ENCODE assay signal across 20 cellular contexts in the genomic region with DNA sequence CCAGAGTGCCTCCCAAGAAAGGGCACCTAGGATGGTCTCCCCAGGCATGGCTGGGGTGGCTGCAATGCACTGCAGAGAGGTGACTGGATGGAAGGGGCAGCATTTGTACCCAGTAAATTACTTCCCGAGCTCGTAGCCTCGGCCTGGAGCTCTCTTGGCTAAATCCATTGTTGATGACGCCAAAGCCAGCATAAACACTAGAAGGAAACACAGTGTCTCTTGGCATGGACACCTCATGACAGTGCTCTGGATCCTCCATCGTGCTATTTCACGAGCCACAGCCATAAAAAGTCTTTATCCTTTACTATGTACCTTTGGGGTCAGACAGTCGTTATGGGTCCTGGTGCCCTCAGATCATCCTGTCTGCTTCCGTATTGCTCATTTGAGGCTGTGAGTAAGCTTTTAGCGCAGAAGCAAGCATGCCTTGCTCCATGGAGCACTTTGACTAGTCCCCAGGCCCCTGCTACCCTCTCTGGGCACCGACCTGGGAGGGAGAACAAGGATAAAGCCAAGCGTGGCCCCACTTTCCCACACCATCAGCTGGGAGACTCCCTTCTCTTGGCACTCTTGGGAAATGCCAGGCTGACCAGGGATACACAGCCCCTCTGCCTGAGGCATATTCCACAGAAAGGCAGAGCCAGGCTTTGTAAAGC. TPM values are rescaled to one million over a fixed set of nuclear protein-coding genes. Genes with fewer than 3 reads are reported as not detected.
A peak's percentile ranks its signal among the peaks of the same experiment; 100 is the strongest.
DNase-seq lines count a peak whose midpoint lies in the region; ATAC-seq and TF ChIP-seq lines count a peak whose summit lies in the region.
"Had no signal": no experiment of that assay in that cellular context is flagged by ENCODE, and none has a peak within 500 bp of the region (broad histone marks: within the 10 kb centered on the region; RNA-seq: fewer than 3 reads in every experiment).

No MANE protein-coding gene starts in this region.

- peaks cover 54% of the 10 kb centered on the region for H3K4me1 Mint-ChIP-seq in neural progenitor cell

- 72 to 91% (median 87%) methylated on average over 11 of the region's 11 CpGs for WGBS in heart left ventricle, 4 donors

- peak overlapping the region; percentile 33 for H3K4me2 ChIP-seq in neural progenitor cell

- no peak overlapping the region for H3K9ac ChIP-seq in neural progenitor cell

- no peaks in the 10 kb centered on the region for H3K79me2 ChIP-seq in neural progenitor cell (ENCODE audit: low read depth)

- peaks cover 6% of the 10 kb centered on the region for H3F3A ChIP-seq in neural progenitor cell (ENCODE audit: low read depth)

- intact Hi-C loops in ascending aorta (cut with DNase I): loop anchor here (5.0 kb wide), 2 partner anchors 92 to 173 kb away; no protein-coding TSS in a partner anchor
- intact Hi-C loops in heart left ventricle (cut with DNase I): loop anchor here in 1 of 10 donors (10.0 kb wide), 1 partner anchor 220 kb away; no protein-coding TSS in a partner anchor
- intact Hi-C loops in tibial artery (cut with DNase I; ENCODE audit: low total_unique reads): no loop called here

- H3K4me1 ChIP-seq in ascending aorta (peaks cover 43 to 69% of the 10 kb centered on the region in 2 donors), heart left ventricle (peaks cover 0 to 57% (median 27%) of the 10 kb centered on the region in 12 donors), neural progenitor cell (peaks cover 28% of the 10 kb centered on the region), tibial artery (peaks cover 3 to 86% (median 64%) of the 10 kb centered on the region in 4 donors)

- H3K9me3 Mint-ChIP-seq in neural progenitor cell: no peaks in the 10 kb centered on the region

- no peak overlapping the region for H3K4me3 ChIP-seq in ascending aorta
- H3K4me3 ChIP-seq in heart left ventricle: no peak overlapping the region
- H3K4me3 ChIP-seq in neural progenitor cell: no peak overlapping the region
- no peak overlapping the region for H3K4me3 ChIP-seq in tibial artery
- H3K4me3 ChIP-seq: SJSA1 had no signal

- no peaks in the 10 kb centered on the region for H3K9me3 ChIP-seq in ascending aorta
- H3K9me3 ChIP-seq in heart left ventricle: no peaks in the 10 kb centered on the region
- no peaks in the 10 kb centered on the region for H3K9me3 ChIP-seq in neural progenitor cell (ENCODE audit: low read depth)
- no peaks in the 10 kb centered on the region for H3K9me3 ChIP-seq in tibial artery
- H3K9me3 ChIP-seq: SJSA1 had no signal

- H3K27me3 ChIP-seq in ascending aorta (no peaks in the 10 kb centered on the region), heart left ventricle (no peaks in the 10 kb centered on the region), neural progenitor cell (no peaks in the 10 kb centered on the region), tibial artery (no peaks in the 10 kb centered on the region)
- H3K27me3 ChIP-seq: SJSA1 had no signal

- H3K27ac ChIP-seq in ascending aorta (peak overlapping the region; percentile 90 to 91), heart left ventricle (peak overlapping the region; percentile 40 to 89 (median 70)), neural progenitor cell (no peak overlapping the region), tibial artery (peak overlapping the region; percentile 93 to 95)
- H3K27ac ChIP-seq: brain microvascular endothelial cell, foreskin keratinocyte, SJSA1 had no signal

- peak overlapping the region; percentile 97 for H3K27ac Mint-ChIP-seq in neural progenitor cell

- no peaks in the 10 kb centered on the region for H4K20me1 ChIP-seq in neural progenitor cell (ENCODE audit: low read depth)

- H3K36me3 ChIP-seq in ascending aorta: no peaks in the 10 kb centered on the region
- H3K36me3 ChIP-seq in heart left ventricle: no peaks in the 10 kb centered on the region
- no peaks in the 10 kb centered on the region for H3K36me3 ChIP-seq in neural progenitor cell
- H3K36me3 ChIP-seq in tibial artery: no peaks in the 10 kb centered on the region
- H3K36me3 ChIP-seq: brain microvascular endothelial cell, SJSA1 had no signal

- H2AFZ ChIP-seq in neural progenitor cell (replicated peaks): no peak overlapping the region

- no peak for TF ChIP-seq CTCF in ascending aorta (IDR thresholded peaks at IDR 0.05)
- TF ChIP-seq CTCF in heart left ventricle (IDR thresholded peaks at IDR 0.05): no peak
- no peak for TF ChIP-seq CTCF in neural progenitor cell (IDR thresholded peaks at IDR 0.05)
- TF ChIP-seq CTCF in tibial artery (IDR thresholded peaks at IDR 0.05): no peak

- TF ChIP-seq POLR2A in heart left ventricle (IDR thresholded peaks at IDR 0.05): no peak

- DNase-seq in ascending aorta (ENCODE audit: low spot score in 2 of 2) (peak in 1 of 2 donors; percentile 70), heart left ventricle (no peak), neural progenitor cell (ENCODE audit: low spot score) (no peak), tibial artery (peak; percentile 80 to 86), medulla oblongata (ENCODE audit: extremely low spot score) (no peak), NCI-H1930 (lab: John Stamatoyannopoulos, UW) (no peak), NCI-H748 treated with DMSO at 0.1 percent for 48 hours (lab: John Stamatoyannopoulos, UW) (no peak)
- DNase-seq: activated CD4-positive, alpha-beta T cell treated with anti-CD3 and anti-CD28 coated beads for 4 hours; activated CD8-positive, alpha-beta memory T cell treated with anti-CD3 and anti-CD28 coated beads, Interleukin-2, amount 50 U/mL, for 48 hours; activated naive CD4-positive, alpha-beta T cell; brain microvascular endothelial cell; EL; foreskin keratinocyte; NCI-H1436 treated with DMSO at 0.1 percent for 48 hours; NCI-H446 had no signal

- H3K27me3 Mint-ChIP-seq in neural progenitor cell (ENCODE audit: insufficient read depth, low read depth): peaks cover 3% of the 10 kb centered on the region

- H3K4me3 Mint-ChIP-seq in neural progenitor cell: no peak overlapping the region

- no peaks in the 10 kb centered on the region for H3K36me3 Mint-ChIP-seq in neural progenitor cell

- ATAC-seq in heart left ventricle (peak in 1 of 4 donors; percentile 22), HG02938 (IDR thresholded peaks at IDR 0.05; ENCODE audit: unreplicated experiment) (no peak)
- ATAC-seq: foreskin keratinocyte had no signal

RNA-seq across cellular contexts. Expression of gene PRELP, which starts 10.3 kb away (rescaled TPM):
- total RNA-seq in ascending aorta (142 TPM), heart left ventricle (10 to 100 TPM in 6 of 9 donors, 1 to 10 TPM in 3; 3.6 to 61.9 (median 13.6) TPM), neural progenitor cell (ENCODE audit: low replicate concordance) (0.26 and 0.34 TPM in 2 replicates)
- polyA plus RNA-seq in heart left ventricle: 10 to 100 TPM in 1 of 2 donors, 1 to 10 TPM in 1; 7.8 to 14.6 TPM
- total RNA-seq: H4, mononuclear cell, pulmonary artery endothelial cell, SJSA1 had no signal

RNA-seq across cellular contexts. Expression of gene OPTC, which starts 28.7 kb away (rescaled TPM):
- not detected for total RNA-seq in ascending aorta
- not detected for total RNA-seq in heart left ventricle
- not detected for polyA plus RNA-seq in heart left ventricle
- total RNA-seq in neural progenitor cell (ENCODE audit: low replicate concordance): 0.50 TPM in 1 of 2 replicates, not detected in the other
- total RNA-seq: foreskin keratinocyte, H4, mononuclear cell, pulmonary artery endothelial cell, SJSA1 had no signal
- polyA plus RNA-seq: foreskin keratinocyte had no signal

Comparison
In these comparisons a context has a peak if more than half of its experiments do, and no peak if none do; other contexts are left out.
1. DNase-seq: peak in tibial artery (2 of 2); none in heart left ventricle (0 of 5), neural progenitor cell (single experiment), medulla oblongata (single experiment), NCI-H1930 (0 of 2) and NCI-H748 treated with DMSO at 0.1 percent for 48 hours (single experiment).